ENCODE assay signal across 8 cellular contexts in the genomic region with DNA sequence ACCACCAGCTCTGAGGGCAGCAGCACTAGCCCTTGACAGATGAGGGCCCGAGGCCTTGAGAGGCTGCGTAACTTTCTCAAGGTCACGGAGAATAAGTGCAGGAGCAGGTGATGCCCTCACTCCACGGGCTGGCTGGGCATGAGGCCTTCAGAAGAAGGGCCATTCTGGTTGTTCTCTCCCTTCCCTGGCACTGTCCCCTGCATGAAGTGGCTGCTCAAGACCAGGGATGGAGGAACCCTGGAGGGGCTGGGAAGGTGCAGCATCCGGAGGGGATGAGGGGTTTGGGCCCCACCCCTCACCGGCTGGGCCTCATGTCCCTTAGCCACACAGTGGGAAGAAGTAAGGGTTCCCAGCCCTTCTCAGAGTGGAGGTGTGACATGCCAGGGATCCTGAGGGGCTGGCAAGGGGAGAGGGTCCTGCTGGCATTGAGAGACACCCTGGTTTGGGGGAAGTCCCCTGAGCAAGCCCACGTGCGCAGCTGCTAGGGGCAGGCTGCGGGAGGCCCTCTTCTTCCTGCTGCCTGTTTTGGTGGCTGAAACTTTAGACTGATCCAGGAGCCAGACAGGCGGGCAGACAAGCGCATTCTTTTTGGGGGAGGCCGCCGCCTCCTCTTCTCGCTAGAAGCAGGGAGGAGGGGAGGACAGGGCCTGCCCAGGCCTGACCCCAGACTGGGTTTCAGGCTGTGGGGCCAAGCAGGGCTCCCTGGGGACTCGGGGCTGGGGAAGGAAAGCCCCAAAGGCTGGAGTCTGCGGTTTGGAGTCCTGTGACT.
DNase-seq lines count a peak whose midpoint lies in the region; ATAC-seq and TF ChIP-seq lines count a peak whose summit lies in the region.

No MANE protein-coding gene starts in this region.

- ATAC-seq in GM19467 (IDR thresholded peaks at IDR 0.05; ENCODE audit: unreplicated experiment): peak; percentile 62
- ATAC-seq in HG03469 (IDR thresholded peaks at IDR 0.05; ENCODE audit: unreplicated experiment): peak; percentile 57
- ATAC-seq in lower lobe of right lung: peak; percentile 14 to 65

- peaks cover 37% of the 10 kb centered on the region for H3K4me1 ChIP-seq in lower lobe of right lung
- H3K4me1 ChIP-seq in tibial nerve: peaks cover 3 to 91% (median 33%) of the 10 kb centered on the region in 4 donors

- TF ChIP-seq CTCF in lower lobe of right lung (IDR thresholded peaks at IDR 0.05) (no peak), tibial nerve (IDR thresholded peaks at IDR 0.05) (no peak)

- intact Hi-C loops in lower lobe of right lung (cut with DNase I): no loop called here

- no peak overlapping the region for H3K4me3 ChIP-seq in lower lobe of right lung
- H3K4me3 ChIP-seq in tibial nerve: no peak overlapping the region

- no peaks in the 10 kb centered on the region for H3K9me3 ChIP-seq in lower lobe of right lung
- no peaks in the 10 kb centered on the region for H3K9me3 ChIP-seq in tibial nerve

- H3K27ac ChIP-seq in angular gyrus (ENCODE audit: low read depth, low read length): peak overlapping the region; percentile 53
- H3K27ac ChIP-seq in lower lobe of right lung: peak overlapping the region; percentile 75
- H3K27ac ChIP-seq in tibial nerve: peak overlapping the region; percentile 63 to 85 (median 78)

- DNase-seq in DMS 273 (lab: John Stamatoyannopoulos, UW; ENCODE audit: unreplicated experiment) (peak; percentile 89), lower lobe of right lung (peak; percentile 66), tibial nerve (ENCODE audit: low spot score in 2 of 2) (peak in 1 of 2 donors; percentile 34), RKO (ENCODE audit: low spot score) (no peak), NK-92 (lab: John Stamatoyannopoulos, UW; ENCODE audit: unreplicated experiment) (no peak)

- 37 to 52% methylated on average over 14 to 15 of the region's 16 CpGs for WGBS in tibial nerve, 2 donors

- TF ChIP-seq EP300 in tibial nerve (IDR thresholded peaks at IDR 0.05): peak; percentile 18 to 36

- H3K36me3 ChIP-seq in lower lobe of right lung (peaks cover 22% of the 10 kb centered on the region), tibial nerve (peaks cover 0 to 15% (median 0%) of the 10 kb centered on the region in 3 donors)

- no peak for TF ChIP-seq POLR2A in tibial nerve (IDR thresholded peaks at IDR 0.05)

- H3K27me3 ChIP-seq in lower lobe of right lung (ENCODE audit: low read depth) (no peaks in the 10 kb centered on the region), tibial nerve (no peaks in the 10 kb centered on the region)

Comparison
In these comparisons a context has a peak if more than half of its experiments do, and no peak if none do; other contexts are left out.
1. DNase-seq: peak in DMS 273 (single experiment) and lower lobe of right lung (single experiment); none in RKO (single experiment) and NK-92 (single experiment).
2. Peak in every context shown above with its lines, with median percentiles within 50 percentile points of each other: ATAC-seq and H3K27ac ChIP-seq.